20 cellular contexts compared by ENCODE assay signal in genomic region chr2:54611830-54612545, GRCh38.
A peak's percentile ranks its signal among the peaks of the same experiment; 100 is the strongest.
DNase-seq lines count a peak whose midpoint lies in the region; ATAC-seq and TF ChIP-seq lines count a peak whose summit lies in the region.
"Had no signal": no experiment of that assay in that cellular context is flagged by ENCODE, and none has a peak within 500 bp of the region (broad histone marks: within the 10 kb centered on the region; RNA-seq: fewer than 3 reads in every experiment).

No MANE protein-coding gene starts in this region.

- TF ChIP-seq CTCF in OCI-LY1 (IDR thresholded peaks at IDR 0.05; ENCODE audit: low read length) (0 out of 2 replicates have a peak, but pooled peaks have one; percentile 2), gastrocnemius medialis (IDR thresholded peaks at IDR 0.05 in 4 of 5, conservative IDR thresholded peaks at IDR 0.05 in 1 of 5) (no peak)

- H3K9me2 ChIP-seq in OCI-LY1 (ENCODE audit: low read depth, low read length), result no peaks in the 10 kb centered on the region

- H3K27ac ChIP-seq in OCI-LY1 (ENCODE audit: low read depth, low read length, poor library complexity, severe bottlenecking), result no peak overlapping the region
- peak overlapping the region in 3 of 4 donors; percentile 41 to 63 (median 54) for H3K27ac ChIP-seq in gastrocnemius medialis
- H3K27ac ChIP-seq: 22Rv1 had no signal

- intact Hi-C loops in gastrocnemius medialis (cut with DNase I; ENCODE audit: low total_unique reads), result no loop called here

- peak; percentile 57 for ATAC-seq in left lobe of liver
- no peak for ATAC-seq in gastrocnemius medialis
- ATAC-seq in GM18511 (IDR thresholded peaks at IDR 0.05; ENCODE audit: unreplicated experiment), result no peak
- ATAC-seq in HG03139 (IDR thresholded peaks at IDR 0.05; ENCODE audit: unreplicated experiment), result no peak

- H3K4me2 ChIP-seq in OCI-LY1 (ENCODE audit: low read length), result no peak overlapping the region

- in situ Hi-C loops in gastrocnemius medialis (cut with MboI; ENCODE audit: low sequenced_read_pairs in 4 of 4), result no loop called here

- H3K27me3 ChIP-seq in OCI-LY1 (ENCODE audit: insufficient read depth, low read length) (no peaks in the 10 kb centered on the region), gastrocnemius medialis (no peaks in the 10 kb centered on the region)
- H3K27me3 ChIP-seq: spleen, uterus had no signal

- H3K36me3 ChIP-seq in OCI-LY1 (ENCODE audit: insufficient read depth, low read length), result peaks cover 20% of the 10 kb centered on the region; the same call in 1 of the 2 replicates
- peaks cover 0 to 1% of the 10 kb centered on the region in 2 donors for H3K36me3 ChIP-seq in gastrocnemius medialis
- H3K36me3 ChIP-seq: uterus had no signal

- H3K4me3 ChIP-seq in OCI-LY1 (ENCODE audit: low read depth, low read length, poor library complexity, severe bottlenecking) (no peak overlapping the region), gastrocnemius medialis (no peak overlapping the region)
- H3K4me3 ChIP-seq: spleen, uterus had no signal

- no peak overlapping the region for H2AFZ ChIP-seq in OCI-LY1 (ENCODE audit: low read length)

- no peak overlapping the region for H3K9ac ChIP-seq in OCI-LY1 (ENCODE audit: low read length)

- H3K9me3 ChIP-seq in OCI-LY1 (ENCODE audit: low read length), result no peaks in the 10 kb centered on the region
- no peaks in the 10 kb centered on the region for H3K9me3 ChIP-seq in gastrocnemius medialis
- H3K9me3 ChIP-seq: spleen, uterus had no signal

- H3K79me2 ChIP-seq in OCI-LY1 (ENCODE audit: insufficient read depth, low read length), result no peaks in the 10 kb centered on the region

- no peaks in the 10 kb centered on the region for H4K20me1 ChIP-seq in OCI-LY1 (ENCODE audit: insufficient read depth, low read length)

- DNase-seq in NCI-H146 (lab: John Stamatoyannopoulos, UW) (peak; percentile 10), NCI-H146 treated with DMSO at 0.1 percent for 48 hours (lab: John Stamatoyannopoulos, UW; ENCODE audit: unreplicated experiment) (no peak), left lobe of liver (ENCODE audit: low spot score) (peak; percentile 44), gastrocnemius medialis (no peak), DMS153 treated with DMSO at 0.1 percent for 48 hours (lab: John Stamatoyannopoulos, UW; ENCODE audit: unreplicated experiment) (no peak)
- DNase-seq: activated CD4-positive, alpha-beta T cell treated with anti-CD3 and anti-CD28 coated beads, Interleukin-2, amount 50 U/mL, for 4 hours; activated CD8-positive, alpha-beta memory T cell treated with anti-CD3 and anti-CD28 coated beads, Interleukin-2, amount 50 U/mL, for 48 hours; activated naive CD4-positive, alpha-beta T cell treated with Interleukin-2 at 50 U/mL for 16 hours; DMS 273 treated with DMSO at 0.1 percent for 48 hours; erythroblast; HFFc6; NCI-H524 treated with DMSO at 0.1 percent for 48 hours; Right ventricle myocardium superior; spleen; substantia nigra; uterus had no signal

- TF ChIP-seq POLR2A in gastrocnemius medialis (IDR thresholded peaks at IDR 0.05), result no peak

- no peaks in the 10 kb centered on the region for H3F3A ChIP-seq in OCI-LY1 (ENCODE audit: insufficient read depth, low read length)

- no peaks in the 10 kb centered on the region for H3K4me1 ChIP-seq in OCI-LY1 (ENCODE audit: insufficient read depth, low read length, severe bottlenecking)
- peaks cover 50 to 55% of the 10 kb centered on the region in 2 donors for H3K4me1 ChIP-seq in gastrocnemius medialis

Comparison
In these comparisons a context has a peak if more than half of its experiments do, and no peak if none do; other contexts are left out.
1. DNase-seq: peak in NCI-H146 (single experiment) and left lobe of liver (single experiment); none in NCI-H146 treated with DMSO at 0.1 percent for 48 hours (single experiment), gastrocnemius medialis (0 of 2) and DMS153 treated with DMSO at 0.1 percent for 48 hours (single experiment).